Comparison of ENCODE assay signal across 27 cellular contexts in genomic region chr11:123286761-123287160, GRCh38.
DNase-seq lines count a peak whose midpoint lies in the region; ATAC-seq and TF ChIP-seq lines count a peak whose summit lies in the region.
"Had no signal": no experiment of that assay in that cellular context is flagged by ENCODE, and none has a peak within 500 bp of the region (broad histone marks: within the 10 kb centered on the region; RNA-seq: fewer than 3 reads in every experiment).

No MANE protein-coding gene starts in this region.

- no peaks in the 10 kb centered on the region for H3K36me3 ChIP-seq in Karpas-422 (ENCODE audit: insufficient read depth, low read length)
- H3K36me3 ChIP-seq: neural progenitor cell, sigmoid colon, SJCRH30, upper lobe of right lung had no signal

- POLR2A ChIA-PET in GM10248 (lab: Yijun Ruan, JAX): no interaction called here

- CTCF ChIA-PET in GM10248 (lab: Yijun Ruan, JAX): interaction anchor here (0.8 kb wide), 1 partner anchor 40 kb away, joined by 3 read pairs; no protein-coding TSS in a partner anchor

- no peak overlapping the region for H3K9ac ChIP-seq in Karpas-422 (ENCODE audit: low read length)
- H3K9ac ChIP-seq: neural progenitor cell had no signal

- peak overlapping the region; percentile 24 for H3K4me2 ChIP-seq in Karpas-422 (ENCODE audit: low read depth, low read length, poor library complexity, severe bottlenecking)
- H3K4me2 ChIP-seq: neural progenitor cell had no signal

- no peaks in the 10 kb centered on the region for H3K9me3 ChIP-seq in Karpas-422 (ENCODE audit: low read length)
- H3K9me3 ChIP-seq: sigmoid colon, SJCRH30, upper lobe of right lung had no signal

- no peaks in the 10 kb centered on the region for H3K79me2 ChIP-seq in Karpas-422 (ENCODE audit: low read length)

- H3K4me3 ChIP-seq in AG10803 (ENCODE audit: low read length) (no peak overlapping the region), Karpas-422 (ENCODE audit: low read length) (no peak overlapping the region), fibroblast of pulmonary artery (replicated peaks; ENCODE audit: low read depth, low read length) (no peak overlapping the region)
- H3K4me3 ChIP-seq: neural progenitor cell, sigmoid colon, SJCRH30, upper lobe of right lung had no signal

- no peaks in the 10 kb centered on the region for H3K9me2 ChIP-seq in Karpas-422 (replicated peaks; ENCODE audit: insufficient read depth, low read length)

- DNase-seq in AG10803 (ENCODE audit: low read depth): peak; percentile 71
- DNase-seq in Karpas-422: no peak
- peak; percentile 70 for DNase-seq in amniotic epithelial cell (ENCODE audit: low read depth)
- peak; percentile 41 for DNase-seq in fibroblast of pulmonary artery (ENCODE audit: low read depth)
- DNase-seq in GM10248 (ENCODE audit: extremely low spot score): no peak
- no peak for DNase-seq in ecto neural progenitor cell (ENCODE audit: low spot score)
- no peak for DNase-seq in omental fat pad (ENCODE audit: low spot score)
- DNase-seq: activated CD4-positive, alpha-beta T cell treated with anti-CD3 and anti-CD28 coated beads, Interleukin-2, amount 50 U/mL, for 1 hour; activated gamma-delta T cell treated with Interleukin-2 at 50 U/mL for 16 hours; activated T-cell treated with anti-CD3 and anti-CD28 coated beads, Interleukin-2, amount 50 U/mL, for 4 hours; DND-41; effector memory CD4-positive, alpha-beta T cell; H7; hypothalamus; immature natural killer cell; KBM-7; MM.1S; sigmoid colon; SJCRH30; stimulated activated CD4-positive, alpha-beta T cell treated with anti-CD3 and anti-CD28 coated beads, Interleukin-4, amount 100 ng/mL, for 4 hours; substantia nigra; upper lobe of right lung had no signal

- H2AFZ ChIP-seq in Karpas-422 (ENCODE audit: low read length): no peak overlapping the region
- H2AFZ ChIP-seq: neural progenitor cell had no signal

- H4K20me1 ChIP-seq in Karpas-422 (ENCODE audit: insufficient read depth, low read depth, low read length): no peaks in the 10 kb centered on the region

- H3K4me1 ChIP-seq in Karpas-422 (ENCODE audit: low read length): peaks cover 8% of the 10 kb centered on the region
- H3K4me1 ChIP-seq: neural progenitor cell, sigmoid colon, SJCRH30, upper lobe of right lung had no signal

- H3K27me3 ChIP-seq in Karpas-422 (ENCODE audit: low read length): no peaks in the 10 kb centered on the region
- H3K27me3 ChIP-seq: neural progenitor cell, SJCRH30 had no signal

- H3K27ac ChIP-seq in Karpas-422 (ENCODE audit: low read length): no peak overlapping the region
- H3K27ac ChIP-seq: C4-2B, neural progenitor cell, sigmoid colon, SJCRH30, upper lobe of right lung had no signal

- TF ChIP-seq CTCF in AG10803 (conservative IDR thresholded peaks at IDR 0.05; ENCODE audit: low read length): no peak
- no peak for TF ChIP-seq CTCF in fibroblast of pulmonary artery (IDR thresholded peaks at IDR 0.05; ENCODE audit: low read length, missing control alignments)
- no peak for TF ChIP-seq CTCF in GM10248 (IDR thresholded peaks at IDR 0.05; ENCODE audit: control extremely low read depth, extremely low read depth, low read depth, missing control alignments)
- TF ChIP-seq CTCF in omental fat pad (IDR thresholded peaks at IDR 0.05): no peak

- ATAC-seq in omental fat pad (ENCODE audit: low FRiP score): no peak
- ATAC-seq in GM21529 (IDR thresholded peaks at IDR 0.05; ENCODE audit: unreplicated experiment): no peak
- ATAC-seq: activated T-cell treated with anti-CD3 and anti-CD28 coated beads, Interleukin-2, amount 50 U/mL, for 4 hours; stimulated activated memory B cell treated with anti-CD40 and anti-IgM and Interleukin-4, amounts not matched to agents 10 μg/mL and 1 μg/mL and 100 μg/mL, for 72 hours; upper lobe of right lung; WTC11 had no signal

Comparison
In these comparisons a context has a peak if more than half of its experiments do, and no peak if none do; other contexts are left out.
1. DNase-seq: peak in AG10803 (single experiment), amniotic epithelial cell (single experiment) and fibroblast of pulmonary artery (single experiment); none in Karpas-422 (single experiment), GM10248 (single experiment), ecto neural progenitor cell (single experiment) and omental fat pad (single experiment).